35 cellular contexts compared by ENCODE assay signal in genomic region chr6:141242957-141243356, GRCh38.
"Had no signal": no experiment of that assay in that cellular context is flagged by ENCODE, and none has a peak within 500 bp of the region (broad histone marks: within the 10 kb centered on the region; RNA-seq: fewer than 3 reads in every experiment).

No MANE protein-coding gene starts in this region.

- H3K9me3 ChIP-seq: MG63, Peyer's patch had no signal

- H3K9me3 Mint-ChIP-seq: activated CD4-positive, alpha-beta memory T cell treated with anti-CD3 and anti-CD28 coated beads, Interleukin-2, amount 10 ng/mL, durations not matched to agents 7 days and 5 days; activated naive CD4-positive, alpha-beta T cell treated with anti-CD3 and anti-CD28 coated beads, Interleukin-2, amount 10 ng/mL, durations not matched to agents 7 days and 5 days; activated naive CD8-positive, alpha-beta T cell treated with anti-CD3 and anti-CD28 coated beads, Interleukin-2, amount 50 U/mL, for 24 hours; brain had no signal

- H3K4me1 ChIP-seq: Peyer's patch had no signal

- ATAC-seq: activated CD8-positive, alpha-beta memory T cell treated with anti-CD3 and anti-CD28 coated beads, Interleukin-2, amount 10 ng/mL, durations not matched to agents 7 days and 5 days; activated naive CD8-positive, alpha-beta T cell treated with anti-CD3 and anti-CD28 coated beads, Interleukin-2, amount 50 U/mL, for 24 hours; PC-3 had no signal

- H3K4me3 Mint-ChIP-seq: activated CD4-positive, alpha-beta memory T cell treated with anti-CD3 and anti-CD28 coated beads, Interleukin-2, amount 10 ng/mL, durations not matched to agents 7 days and 5 days; activated CD8-positive, alpha-beta memory T cell treated with anti-CD3 and anti-CD28 coated beads, Interleukin-2, amount 10 ng/mL, durations not matched to agents 7 days and 5 days; activated naive CD4-positive, alpha-beta T cell treated with anti-CD3 and anti-CD28 coated beads, Interleukin-2, amount 10 ng/mL, durations not matched to agents 7 days and 5 days; activated naive CD8-positive, alpha-beta T cell; activated naive CD8-positive, alpha-beta T cell treated with anti-CD3 and anti-CD28 coated beads, Interleukin-2, amount 50 U/mL, for 24 hours; brain had no signal

- DNase-seq: activated CD4-positive, alpha-beta memory T cell treated with anti-CD3 and anti-CD28 coated beads, Interleukin-2, amount 10 ng/mL, durations not matched to agents 7 days and 5 days; activated CD4-positive, alpha-beta T cell treated with anti-CD3 and anti-CD28 coated beads for 1 hour; activated CD4-positive, alpha-beta T cell treated with anti-CD3 and anti-CD28 coated beads for 48 hours; activated CD4-positive, CD25-positive, alpha-beta regulatory T cell; activated CD8-positive, alpha-beta memory T cell treated with anti-CD3 and anti-CD28 coated beads for 24 hours; activated CD8-positive, alpha-beta memory T cell treated with anti-CD3 and anti-CD28 coated beads, Interleukin-2, amount 10 ng/mL, durations not matched to agents 7 days and 5 days; activated CD8-positive, alpha-beta memory T cell treated with anti-CD3 and anti-CD28 coated beads, Interleukin-2, amount 50 U/mL, for 48 hours; activated effector memory CD4-positive, alpha-beta T cell treated with Interleukin-2 at 50 U/mL for 16 hours; activated naive CD4-positive, alpha-beta T cell treated with anti-CD3 and anti-CD28 coated beads, Interleukin-2, amount 10 ng/mL, durations not matched to agents 7 days and 5 days; activated naive CD8-positive, alpha-beta T cell treated with anti-CD3 and anti-CD28 coated beads, Interleukin-2, amount 50 U/mL, for 24 hours; activated T-cell treated with anti-CD3 and anti-CD28 coated beads, Interleukin-2, amount 50 U/mL, for 48 hours; anterior cingulate cortex; caudate nucleus; Kasumi-1; KG1; MG63; NCI-H1048; NCI-H1105 treated with DMSO at 0.1 percent for 48 hours; NCI-H1436; NCI-H1694; NCI-H1930; NCI-H2081 treated with DMSO at 0.1 percent for 48 hours; NCI-H226; NCI-H524 treated with DMSO at 0.1 percent for 48 hours; PC-3; Peyer's patch; Right ventricle myocardium superior; SW 1271; T-helper 1 cell; T-helper 2 cell; T-helper 9 cell; WERI-Rb-1 had no signal

- H3K4me1 Mint-ChIP-seq: activated CD4-positive, alpha-beta memory T cell treated with anti-CD3 and anti-CD28 coated beads, Interleukin-2, amount 10 ng/mL, durations not matched to agents 7 days and 5 days; activated CD8-positive, alpha-beta memory T cell treated with anti-CD3 and anti-CD28 coated beads, Interleukin-2, amount 10 ng/mL, durations not matched to agents 7 days and 5 days; activated naive CD4-positive, alpha-beta T cell treated with anti-CD3 and anti-CD28 coated beads, Interleukin-2, amount 10 ng/mL, durations not matched to agents 7 days and 5 days; activated naive CD8-positive, alpha-beta T cell treated with anti-CD3 and anti-CD28 coated beads, Interleukin-2, amount 50 U/mL, for 24 hours; brain had no signal

- H3K36me3 Mint-ChIP-seq: activated CD8-positive, alpha-beta memory T cell treated with anti-CD3 and anti-CD28 coated beads, Interleukin-2, amount 10 ng/mL, durations not matched to agents 7 days and 5 days; activated naive CD4-positive, alpha-beta T cell treated with anti-CD3 and anti-CD28 coated beads, Interleukin-2, amount 10 ng/mL, durations not matched to agents 7 days and 5 days; activated naive CD8-positive, alpha-beta T cell; brain had no signal

- H3K27me3 ChIP-seq: MG63, Peyer's patch had no signal

- H3K27ac ChIP-seq: Peyer's patch, WERI-Rb-1 had no signal

- H3K27ac Mint-ChIP-seq: activated CD4-positive, alpha-beta memory T cell treated with anti-CD3 and anti-CD28 coated beads, Interleukin-2, amount 10 ng/mL, durations not matched to agents 7 days and 5 days; activated CD8-positive, alpha-beta memory T cell treated with anti-CD3 and anti-CD28 coated beads, Interleukin-2, amount 10 ng/mL, durations not matched to agents 7 days and 5 days; activated naive CD4-positive, alpha-beta T cell treated with anti-CD3 and anti-CD28 coated beads, Interleukin-2, amount 10 ng/mL, durations not matched to agents 7 days and 5 days; activated naive CD8-positive, alpha-beta T cell; activated naive CD8-positive, alpha-beta T cell treated with anti-CD3 and anti-CD28 coated beads, Interleukin-2, amount 50 U/mL, for 24 hours had no signal

- FAIRE-seq: bronchial epithelial cell had no signal

- H3K27me3 Mint-ChIP-seq: activated CD4-positive, alpha-beta memory T cell treated with anti-CD3 and anti-CD28 coated beads, Interleukin-2, amount 10 ng/mL, durations not matched to agents 7 days and 5 days; activated CD8-positive, alpha-beta memory T cell treated with anti-CD3 and anti-CD28 coated beads, Interleukin-2, amount 10 ng/mL, durations not matched to agents 7 days and 5 days; activated naive CD4-positive, alpha-beta T cell treated with anti-CD3 and anti-CD28 coated beads, Interleukin-2, amount 10 ng/mL, durations not matched to agents 7 days and 5 days; activated naive CD8-positive, alpha-beta T cell treated with anti-CD3 and anti-CD28 coated beads, Interleukin-2, amount 50 U/mL, for 24 hours had no signal

- H3K36me3 ChIP-seq: MG63, Peyer's patch, WERI-Rb-1 had no signal

- H3K4me3 ChIP-seq: MG63, Peyer's patch had no signal
